ENCODE assay signal across 8 cellular contexts in the genomic region with DNA sequence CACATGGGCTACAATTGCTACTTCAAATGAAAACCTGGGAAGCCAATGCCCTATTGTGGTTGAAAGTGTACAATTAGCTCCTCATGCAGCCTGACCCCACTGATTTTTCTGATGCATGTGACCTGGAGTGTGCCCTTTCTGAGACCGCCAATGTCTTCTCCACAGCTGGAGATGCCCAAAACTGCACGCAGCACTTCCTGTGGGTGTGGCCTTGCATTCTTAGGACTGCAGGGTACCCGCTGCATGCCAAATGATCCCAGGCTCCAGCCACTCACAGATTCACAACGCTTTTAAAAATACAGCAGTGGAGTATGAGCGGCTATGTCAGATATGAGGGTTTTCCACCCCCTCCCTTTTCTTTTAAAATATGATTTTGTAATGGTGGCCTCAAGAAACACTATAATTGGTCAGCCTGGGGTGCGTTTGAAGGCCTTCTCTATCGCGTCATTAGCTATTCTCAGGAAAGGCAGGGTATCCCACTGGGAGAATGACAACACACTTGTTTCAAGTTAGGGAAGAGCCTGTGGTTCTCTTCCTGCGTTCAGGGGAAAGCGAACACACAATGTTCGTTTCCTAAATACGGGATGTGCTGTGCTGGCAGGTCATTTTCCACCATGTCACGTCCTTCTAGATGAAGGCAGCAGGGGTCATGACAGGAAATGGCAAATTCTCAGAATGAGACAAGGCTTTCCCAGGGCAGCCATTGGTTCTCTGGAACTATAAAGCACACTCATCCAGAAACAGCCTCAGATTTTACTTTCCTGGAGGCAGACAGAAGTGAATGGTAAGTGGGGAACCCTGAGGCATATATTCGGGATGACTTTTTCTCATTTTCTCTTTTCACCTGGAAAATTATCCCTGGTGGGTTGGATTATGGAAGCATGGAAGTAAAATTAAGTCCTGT. TPM values are rescaled to one million over a fixed set of nuclear protein-coding genes. Genes with fewer than 3 reads are reported as not detected.
DNase-seq lines count a peak whose midpoint lies in the region; ATAC-seq, FAIRE-seq and TF ChIP-seq lines count a peak whose summit lies in the region.

A gene with protein sequence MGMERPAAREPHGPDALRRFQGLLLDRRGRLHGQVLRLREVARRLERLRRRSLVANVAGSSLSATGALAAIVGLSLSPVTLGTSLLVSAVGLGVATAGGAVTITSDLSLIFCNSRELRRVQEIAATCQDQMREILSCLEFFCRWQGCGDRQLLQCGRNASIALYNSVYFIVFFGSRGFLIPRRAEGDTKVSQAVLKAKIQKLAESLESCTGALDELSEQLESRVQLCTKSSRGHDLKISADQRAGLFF (plus strand): TSS at position 749 of the 904 bp plus-strand sequence. CDS start 33 bp downstream, at position 782.

- no peak for TF ChIP-seq CTCF in bronchial epithelial cell (IDR thresholded peaks at IDR 0.05; ENCODE audit: insufficient read depth, low read length, severe bottlenecking)
- no peak for TF ChIP-seq CTCF in HepG2 (CRISPR knock-in tag; IDR thresholded peaks at IDR 0.05)

- no peak for DNase-seq in activated naive CD4-positive, alpha-beta T cell treated with anti-CD3 and anti-CD28 coated beads, Interleukin-2, amount 10 ng/mL, durations not matched to agents 7 days and 5 days
- no peak for DNase-seq in activated naive CD4-positive, alpha-beta T cell treated with Interleukin-2 at 50 U/mL for 16 hours
- DNase-seq in bronchial epithelial cell (ENCODE audit: low read depth) (no peak), HepG2 (ENCODE audit: low spot score) (no peak), SK-N-DZ (ENCODE audit: low spot score) (no peak), middle frontal gyrus (ENCODE audit: extremely low spot score, low spot score) (no peak)

- FAIRE-seq in bronchial epithelial cell (lab: Jason Lieb, UNC) (no peak), HepG2 (lab: Jason Lieb, UNC) (no peak)

- H3K4me1 Mint-ChIP-seq in activated naive CD4-positive, alpha-beta T cell treated with anti-CD3 and anti-CD28 coated beads, Interleukin-2, amount 10 ng/mL, durations not matched to agents 7 days and 5 days = peaks cover 42% of the 10 kb centered on the region

- ATAC-seq in HepG2 = no peak
- no peak for ATAC-seq in activated CD4-positive, CD25-positive, alpha-beta regulatory T cell treated with anti-CD3 and anti-CD28 coated beads, Interleukin-2, amount 50 U/mL, for 24 hours

- H3K9ac ChIP-seq in HepG2 (ENCODE audit: insufficient read depth, low read depth, low read length) = peak within 1 kb of the TSS; percentile 24; the same call in 1 of the 2 replicates

- in situ Hi-C loops in HepG2 (cut with HindIII; ENCODE audit: extremely low pct_ligation_motif_present, low pct_unique_long_range_greater_than_20kb) = loop anchor here (25.0 kb wide), 1 partner anchor 427 kb away; no protein-coding TSS in a partner anchor

- H3K4me2 ChIP-seq in HepG2 (ENCODE audit: low read depth, low read length) = peak within 1 kb of the TSS; percentile 66

- H3K79me2 ChIP-seq in HepG2 (ENCODE audit: insufficient read depth, low read length) = no peaks in the 10 kb centered on the region

- no peaks in the 10 kb centered on the region for H4K20me1 ChIP-seq in HepG2 (ENCODE audit: insufficient read depth, low read length)

- POLR2A ChIA-PET in HepG2 (lab: Yijun Ruan, JAX) = no interaction called here

- H3K4me3 Mint-ChIP-seq in activated naive CD4-positive, alpha-beta T cell treated with anti-CD3 and anti-CD28 coated beads, Interleukin-2, amount 10 ng/mL, durations not matched to agents 7 days and 5 days = peak within 1 kb of the TSS; percentile 71

- peak within 1 kb of the TSS; percentile 72 for H3K27ac Mint-ChIP-seq in activated naive CD4-positive, alpha-beta T cell treated with anti-CD3 and anti-CD28 coated beads, Interleukin-2, amount 10 ng/mL, durations not matched to agents 7 days and 5 days

- no peaks in the 10 kb centered on the region for H3K36me3 ChIP-seq in bronchial epithelial cell (ENCODE audit: control insufficient read depth, insufficient read depth, low read length)
- H3K36me3 ChIP-seq in HepG2 (replicated peaks in 1 of 2; ENCODE audit: control insufficient read depth in 1 of 2, insufficient read depth in 2 of 2, low read length in 2 of 2) = no peaks in the 10 kb centered on the region

- H3K4me1 ChIP-seq in HepG2 (ENCODE audit: insufficient read depth, low read length) = peaks cover 28% of the 10 kb centered on the region

- H3K27me3 Mint-ChIP-seq in activated naive CD4-positive, alpha-beta T cell treated with anti-CD3 and anti-CD28 coated beads, Interleukin-2, amount 10 ng/mL, durations not matched to agents 7 days and 5 days = peaks cover 3% of the 10 kb centered on the region

- H3K27me3 ChIP-seq in bronchial epithelial cell (ENCODE audit: control insufficient read depth, insufficient read depth, low read length) (no peaks in the 10 kb centered on the region), HepG2 (ENCODE audit: control insufficient read depth in 1 of 2, insufficient read depth in 2 of 2, low read length in 2 of 2) (peaks cover 0 to 35% of the 10 kb centered on the region in 2 experiments; a peak in 4 of 5 replicates)

- BruUV-seq in HepG2 (replicated peaks; lab: Mats Ljungman, UMichigan) = no TSS peak

- CTCF ChIA-PET in activated naive CD4-positive, alpha-beta T cell treated with anti-CD3 and anti-CD28 coated beads, Interleukin-2, amount 10 ng/mL, durations not matched to agents 7 days and 5 days (lab: Charles Lee) = interaction anchor here (0.6 to 1.2 kb wide), 2 partner anchors 106 to 433 kb away, joined by 3 to 4 read pairs; no protein-coding TSS in a partner anchor
- CTCF ChIA-PET in HepG2 (lab: Yijun Ruan, JAX; ENCODE audit: low intra/inter-chr PET ratio, low total read pairs) = no interaction called here

- H3K4me3 ChIP-seq in bronchial epithelial cell (ENCODE audit: low read depth, low read length) = peak within 1 kb of the TSS; percentile 53
- H3K4me3 ChIP-seq in HepG2 (replicated peaks in 1 of 3; ENCODE audit: insufficient read depth in 1 of 3, low read depth in 2 of 3, low read length in 3 of 3) = peak within 1 kb of the TSS in 1 of 3 experiments; percentile 51; a peak in 1 of 6 replicates

- TF ChIP-seq POLR2A in HepG2 (IDR thresholded peaks at IDR 0.05; ENCODE audit: insufficient read depth in 1 of 2, low read depth in 2 of 2, low read length in 2 of 2) = no peak

- peaks cover 6% of the 10 kb centered on the region for H3K36me3 Mint-ChIP-seq in activated naive CD4-positive, alpha-beta T cell treated with anti-CD3 and anti-CD28 coated beads, Interleukin-2, amount 10 ng/mL, durations not matched to agents 7 days and 5 days

- 52% methylated on average over 13 of the region's 14 CpGs for WGBS in HepG2 (ENCODE audit: low lambda C conversion rate)

- intact Hi-C loops in HepG2 (cut with micrococcal nuclease; ENCODE audit: unreplicated experiment) = loop anchor here (5.0 kb wide), 1 partner anchor 197 kb away; no protein-coding TSS in a partner anchor

- no peaks in the 10 kb centered on the region for H3K9me3 ChIP-seq in HepG2 (ENCODE audit: low read length)

- H3K27ac ChIP-seq in HepG2 (ENCODE audit: extremely low read length, insufficient read depth, low read length) (no peak within 1 kb of the TSS), temporal lobe (ENCODE audit: low read depth, low read length) (peak within 1 kb of the TSS; percentile 94)

- no peak for TF ChIP-seq RAD21 in HepG2 (CRISPR knock-in tag; IDR thresholded peaks at IDR 0.05)

- no peaks in the 10 kb centered on the region for H3K9me3 Mint-ChIP-seq in activated naive CD4-positive, alpha-beta T cell treated with anti-CD3 and anti-CD28 coated beads, Interleukin-2, amount 10 ng/mL, durations not matched to agents 7 days and 5 days

- H2AFZ ChIP-seq in HepG2 (ENCODE audit: low read length) = no peak within 1 kb of the TSS

- TF ChIP-seq EP300 in HepG2 (IDR thresholded peaks at IDR 0.05; ENCODE audit: low read depth in 2 of 2, low read length in 2 of 2) (no peak), HepG2 (CRISPR knock-in tag; IDR thresholded peaks at IDR 0.05; ENCODE audit: borderline replicate concordance) (no peak)

TF ChIP-seq in HepG2, 621 proteins besides CTCF, POLR2A, EP300 and RAD21:
- TF ChIP-seq SMC3 (IDR thresholded peaks at IDR 0.05; ENCODE audit: low read length) (no peak), ZFP41 (CRISPR knock-in tag; IDR thresholded peaks at IDR 0.05; ENCODE audit: borderline replicate concordance) (no peak)
TF ChIP-seq in HepG2: peak in this region for 0.

RNA-seq across cellular contexts. Expression of the gene that starts here (rescaled TPM):
- total RNA-seq in bronchial epithelial cell = 1.4 and 2.6 TPM in 2 replicates
- total RNA-seq in HepG2 (2016; rRNA removed; fragmentation: Illumina TruSeq; extraction: Trizol) = 0.20 TPM in 1 of 2 replicates, not detected in the other
- 0.10 TPM in 1 of 2 replicates, not detected in the other for total RNA-seq in HepG2 (2016; cell fraction: cytosol; rRNA removed; fragmentation: Illumina TruSeq; extraction: Trizol; ENCODE audit: low read depth)
- total RNA-seq in HepG2 (2016; cell fraction: insoluble cytoplasmic fraction; rRNA removed; fragmentation: Illumina TruSeq; extraction: Trizol) = 0.06 and 0.13 TPM in 2 replicates
- total RNA-seq in HepG2 (2016; cell fraction: membrane; rRNA removed; fragmentation: Illumina TruSeq; extraction: Trizol) = 0.06 and 0.48 TPM in 2 replicates
- total RNA-seq in HepG2 (2016; cell fraction: nucleus; rRNA removed; fragmentation: Illumina TruSeq; extraction: Trizol) = 0.09 and 0.37 TPM in 2 replicates
- polyA plus RNA-seq in HepG2 (2011; rRNA removed) = 0.16 and 0.84 TPM in 2 replicates
- 0.05 and 0.30 TPM in 2 replicates for polyA plus RNA-seq in HepG2 (2011; cell fraction: cytosol; rRNA removed)
- polyA plus RNA-seq in HepG2 (2011; cell fraction: nucleus; rRNA removed) = 0.13 and 0.14 TPM in 2 replicates
- polyA plus RNA-seq in HepG2 (2012) = 0.19 and 0.62 TPM in 2 replicates
- polyA plus RNA-seq in HepG2 (2016; cell fraction: cytosol; fragmentation: Illumina TruSeq; extraction: Trizol; ENCODE audit: low read depth) = 0.25 and 0.29 TPM in 2 replicates
- 0.04 and 0.07 TPM in 2 replicates for polyA plus RNA-seq in HepG2 (2016; cell fraction: insoluble cytoplasmic fraction; fragmentation: Illumina TruSeq; extraction: Trizol; ENCODE audit: low read depth)
- not detected in 2 replicates for polyA plus RNA-seq in HepG2 (2016; cell fraction: membrane; fragmentation: Illumina TruSeq; extraction: Trizol; ENCODE audit: low read depth)
- polyA plus RNA-seq in HepG2 (2016; cell fraction: nucleus; fragmentation: Illumina TruSeq; extraction: Trizol; ENCODE audit: insufficient read depth, low read depth) = 1.4 TPM in 1 of 2 replicates, not detected in the other
- 0.66 and 1.8 TPM in 2 replicates for polyA minus RNA-seq in HepG2 (2011; rRNA and poly(A)+ RNA removed; ENCODE audit: low replicate concordance)
- polyA minus RNA-seq in HepG2 (2011; cell fraction: cytosol; rRNA and poly(A)+ RNA removed) = 0.18 TPM in 1 of 2 replicates, not detected in the other
- 0.50 and 1.7 TPM in 2 replicates for polyA minus RNA-seq in HepG2 (2011; cell fraction: nucleus; rRNA and poly(A)+ RNA removed)
- 31.2 TPM for total RNA-seq in temporal lobe
- polyA plus RNA-seq in SK-N-DZ (2014; cell fraction: cytosol; rRNA removed) = 1.6 and 1.7 TPM in 2 replicates
- 1.2 and 3.0 TPM in 2 replicates for polyA plus RNA-seq in SK-N-DZ (2014; cell fraction: nucleus; rRNA removed)
